ENCODE assay signal across 22 cellular contexts in the genomic region with DNA sequence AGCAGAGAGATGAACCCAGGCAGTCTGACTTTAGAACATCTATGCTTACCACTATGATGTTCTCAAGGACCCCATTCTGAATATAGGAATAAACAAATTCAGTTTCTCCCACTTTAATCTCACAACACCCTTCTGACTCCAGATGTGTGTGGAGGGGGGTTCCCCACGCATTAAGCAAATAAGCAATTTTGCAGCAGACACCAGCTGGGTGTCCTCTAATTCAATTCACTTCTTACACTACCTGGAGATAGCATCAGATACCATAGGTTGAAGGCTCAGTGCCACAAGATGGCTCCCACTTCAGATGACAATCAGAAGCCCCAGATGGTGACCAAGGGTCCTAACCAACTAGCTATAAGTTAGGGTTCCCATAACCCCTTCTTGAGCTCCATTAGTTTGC.
"Had no signal": no experiment of that assay in that cellular context is flagged by ENCODE, and none has a peak within 500 bp of the region (broad histone marks: within the 10 kb centered on the region; RNA-seq: fewer than 3 reads in every experiment).

No MANE protein-coding gene starts in this region.

- ATAC-seq: effector memory CD8-positive, alpha-beta T cell; gastroesophageal sphincter; left cardiac atrium; left ventricle myocardium superior; mucosa of descending colon; natural killer cell treated with Interleukin-12 subunit alpha and Interleukin-12 subunit beta and Interleukin-15 and Interleukin-18, amount 100 ng/mL, for 72 hours; right cardiac atrium had no signal

- H3K4me3 Mint-ChIP-seq: activated CD4-positive, alpha-beta memory T cell treated with anti-CD3 and anti-CD28 coated beads, Interleukin-2, amount 10 ng/mL, durations not matched to agents 7 days and 5 days; activated CD4-positive, alpha-beta T cell treated with anti-CD3 and anti-CD28 coated beads, Interleukin-2, amount 10 ng/mL, durations not matched to agents 7 days and 5 days; activated T-cell treated with anti-CD3 and anti-CD28 coated beads, Interleukin-2, amount 50 U/mL, for 24 hours; effector memory CD8-positive, alpha-beta T cell; natural killer cell treated with Interleukin-12 subunit alpha and Interleukin-12 subunit beta and Interleukin-15 and Interleukin-18, amount 100 ng/mL, for 72 hours had no signal

- H3K27me3 Mint-ChIP-seq: activated CD4-positive, alpha-beta memory T cell treated with anti-CD3 and anti-CD28 coated beads, Interleukin-2, amount 10 ng/mL, durations not matched to agents 7 days and 5 days; activated CD4-positive, alpha-beta T cell treated with anti-CD3 and anti-CD28 coated beads, Interleukin-2, amount 10 ng/mL, durations not matched to agents 7 days and 5 days; activated T-cell treated with anti-CD3 and anti-CD28 coated beads, Interleukin-2, amount 50 U/mL, for 24 hours; effector memory CD8-positive, alpha-beta T cell; natural killer cell treated with Interleukin-12 subunit alpha and Interleukin-12 subunit beta and Interleukin-15 and Interleukin-18, amount 100 ng/mL, for 72 hours had no signal

- H3K27ac Mint-ChIP-seq: activated CD4-positive, alpha-beta memory T cell treated with anti-CD3 and anti-CD28 coated beads, Interleukin-2, amount 10 ng/mL, durations not matched to agents 7 days and 5 days; activated CD4-positive, alpha-beta T cell treated with anti-CD3 and anti-CD28 coated beads, Interleukin-2, amount 10 ng/mL, durations not matched to agents 7 days and 5 days; activated T-cell treated with anti-CD3 and anti-CD28 coated beads, Interleukin-2, amount 50 U/mL, for 24 hours; effector memory CD8-positive, alpha-beta T cell; natural killer cell treated with Interleukin-12 subunit alpha and Interleukin-12 subunit beta and Interleukin-15 and Interleukin-18, amount 100 ng/mL, for 72 hours had no signal

- H3K9me3 Mint-ChIP-seq: activated CD4-positive, alpha-beta memory T cell treated with anti-CD3 and anti-CD28 coated beads, Interleukin-2, amount 10 ng/mL, durations not matched to agents 7 days and 5 days; activated CD4-positive, alpha-beta T cell treated with anti-CD3 and anti-CD28 coated beads, Interleukin-2, amount 10 ng/mL, durations not matched to agents 7 days and 5 days; activated T-cell treated with anti-CD3 and anti-CD28 coated beads, Interleukin-2, amount 50 U/mL, for 24 hours; effector memory CD8-positive, alpha-beta T cell; natural killer cell treated with Interleukin-12 subunit alpha and Interleukin-12 subunit beta and Interleukin-15 and Interleukin-18, amount 100 ng/mL, for 72 hours had no signal

- H3K4me1 Mint-ChIP-seq: activated CD4-positive, alpha-beta memory T cell treated with anti-CD3 and anti-CD28 coated beads, Interleukin-2, amount 10 ng/mL, durations not matched to agents 7 days and 5 days; activated CD4-positive, alpha-beta T cell treated with anti-CD3 and anti-CD28 coated beads, Interleukin-2, amount 10 ng/mL, durations not matched to agents 7 days and 5 days had no signal

- DNase-seq: activated CD4-positive, alpha-beta memory T cell treated with anti-CD3 and anti-CD28 coated beads, Interleukin-2, amount 10 ng/mL, durations not matched to agents 7 days and 5 days; activated CD4-positive, alpha-beta T cell treated with anti-CD3 and anti-CD28 coated beads for 1 hour; activated CD4-positive, alpha-beta T cell treated with anti-CD3 and anti-CD28 coated beads, Interleukin-2, amount 10 ng/mL, durations not matched to agents 7 days and 5 days; activated CD8-positive, alpha-beta memory T cell treated with anti-CD3 and anti-CD28 coated beads, Interleukin-2, amount 50 U/mL, for 48 hours; activated gamma-delta T cell; activated naive CD4-positive, alpha-beta T cell treated with anti-CD3 and anti-CD28 coated beads, Interleukin-2, amount 50 U/mL, for 16 hours; activated T-cell treated with anti-CD3 and anti-CD28 coated beads, Interleukin-2, amount 50 U/mL, for 24 hours; amniotic stem cell; caudate nucleus; cortex of kidney; effector memory CD8-positive, alpha-beta T cell; erythroblast; head of caudate nucleus; hippocampal formation; left cardiac atrium; left ventricle myocardium superior; mucosa of descending colon; posterior cingulate gyrus; right cardiac atrium; stimulated activated naive CD4-positive, alpha-beta T cell had no signal
